8 cellular contexts compared by ENCODE assay signal in genomic region chr7:36389371-36390198, GRCh38. TPM values are rescaled to one million over a fixed set of nuclear protein-coding genes. Genes with fewer than 3 reads are reported as not detected.
DNase-seq lines count a peak whose midpoint lies in the region; ATAC-seq, FAIRE-seq and TF ChIP-seq lines count a peak whose summit lies in the region.

ANLN (plus strand) TSS chr7:36389862; CDS start chr7:36390027, 165 bp downstream.

- H3K27ac ChIP-seq in small intestine (ENCODE audit: low read depth in 1 of 2, low read length in 1 of 2) = peak within 1 kb of the TSS; percentile 25 to 79

- WGBS in small intestine, 3 donors = 3 to 4% (median 4%) methylated on average over 52 to 68 of the region's 68 CpGs

- no peaks in the 10 kb centered on the region for H3K9me3 ChIP-seq in small intestine (ENCODE audit: control insufficient read depth, low read depth)

- CTCF ChIA-PET in AG04449 (lab: Yijun Ruan, JAX) = interaction anchor here (0.6 to 3.6 kb wide), 4 partner anchors 9 to 27 kb away, joined by 3 to 17 read pairs (median 3); a partner anchor contains a TSS

- TF ChIP-seq CTCF in AG04449 (IDR thresholded peaks at IDR 0.05; ENCODE audit: insufficient read depth, low read length, missing control alignments) = no peak
- TF ChIP-seq CTCF in WI38 (IDR thresholded peaks at IDR 0.05; ENCODE audit: low read depth, low read length) = no peak
- TF ChIP-seq CTCF in bronchial epithelial cell (IDR thresholded peaks at IDR 0.05; ENCODE audit: insufficient read depth, low read length, severe bottlenecking) = no peak

- H3K36me3 ChIP-seq in bronchial epithelial cell (ENCODE audit: control insufficient read depth, insufficient read depth, low read length) = no peaks in the 10 kb centered on the region
- H3K36me3 ChIP-seq in small intestine (ENCODE audit: control insufficient read depth in 2 of 2, insufficient read depth in 2 of 2, low read length in 2 of 2) = no peaks in the 10 kb centered on the region

- H3K27me3 ChIP-seq in bronchial epithelial cell (ENCODE audit: control insufficient read depth, insufficient read depth, low read length) (no peaks in the 10 kb centered on the region), small intestine (ENCODE audit: control insufficient read depth in 2 of 2, insufficient read depth in 2 of 2, low read length in 2 of 2) (no peaks in the 10 kb centered on the region)

- POLR2A ChIA-PET in AG04449 (lab: Yijun Ruan, JAX) = interaction anchor here (0.7 kb wide), 2 partner anchors 42 to 418 kb away, joined by 3 read pairs; no protein-coding TSS in a partner anchor

- FAIRE-seq in bronchial epithelial cell (lab: Jason Lieb, UNC) (no peak), small intestine (lab: Jason Lieb, UNC) (no peak)

- ATAC-seq in GM18868 (IDR thresholded peaks at IDR 0.05; ENCODE audit: unreplicated experiment) (peak; percentile 72), HG03103 (IDR thresholded peaks at IDR 0.05; ENCODE audit: low read depth, unreplicated experiment) (peak; percentile 72)

- DNase-seq in AG04449 (ENCODE audit: low read depth, low spot score) (peak; percentile 67), NCI-H2196 (lab: John Stamatoyannopoulos, UW; ENCODE audit: unreplicated experiment) (peak; percentile 97), bronchial epithelial cell (ENCODE audit: low read depth) (peak; percentile 94), iPS-NIHi7 (ENCODE audit: extremely low spot score) (peak; percentile 98), small intestine (peak; percentile 93)

- H3K4me3 ChIP-seq in AG04449 (ENCODE audit: low read depth, low read length) (peak within 1 kb of the TSS; percentile 83), WI38 (ENCODE audit: low read depth, low read length) (peak within 1 kb of the TSS; percentile 76), bronchial epithelial cell (ENCODE audit: low read depth, low read length) (peak within 1 kb of the TSS; percentile 62), small intestine (ENCODE audit: low read depth in 1 of 2, low read length in 2 of 2) (peak within 1 kb of the TSS; percentile 58 to 90)

- no peaks in the 10 kb centered on the region for H3K4me1 ChIP-seq in small intestine (ENCODE audit: control insufficient read depth in 2 of 2, insufficient read depth in 1 of 2, low read depth in 1 of 2, low read length in 1 of 2)

RNA-seq across cellular contexts. Expression of gene ANLN, which starts in this region (rescaled TPM):
- 1.2 and 2.4 TPM in 2 replicates for total RNA-seq in bronchial epithelial cell
- 10 to 100 TPM in 1 of 3 donors, 1 to 10 TPM in 2; 1.1 to 12.8 (median 3.1) TPM for polyA plus RNA-seq in small intestine

Comparison
In these comparisons a context has a peak if more than half of its experiments do, and no peak if none do; other contexts are left out.
1. Peak in every context shown above with its lines: DNase-seq, ATAC-seq, H3K4me3 ChIP-seq and H3K27ac ChIP-seq.